Comparison of ENCODE assay signal across 8 cellular contexts in the genomic region with DNA sequence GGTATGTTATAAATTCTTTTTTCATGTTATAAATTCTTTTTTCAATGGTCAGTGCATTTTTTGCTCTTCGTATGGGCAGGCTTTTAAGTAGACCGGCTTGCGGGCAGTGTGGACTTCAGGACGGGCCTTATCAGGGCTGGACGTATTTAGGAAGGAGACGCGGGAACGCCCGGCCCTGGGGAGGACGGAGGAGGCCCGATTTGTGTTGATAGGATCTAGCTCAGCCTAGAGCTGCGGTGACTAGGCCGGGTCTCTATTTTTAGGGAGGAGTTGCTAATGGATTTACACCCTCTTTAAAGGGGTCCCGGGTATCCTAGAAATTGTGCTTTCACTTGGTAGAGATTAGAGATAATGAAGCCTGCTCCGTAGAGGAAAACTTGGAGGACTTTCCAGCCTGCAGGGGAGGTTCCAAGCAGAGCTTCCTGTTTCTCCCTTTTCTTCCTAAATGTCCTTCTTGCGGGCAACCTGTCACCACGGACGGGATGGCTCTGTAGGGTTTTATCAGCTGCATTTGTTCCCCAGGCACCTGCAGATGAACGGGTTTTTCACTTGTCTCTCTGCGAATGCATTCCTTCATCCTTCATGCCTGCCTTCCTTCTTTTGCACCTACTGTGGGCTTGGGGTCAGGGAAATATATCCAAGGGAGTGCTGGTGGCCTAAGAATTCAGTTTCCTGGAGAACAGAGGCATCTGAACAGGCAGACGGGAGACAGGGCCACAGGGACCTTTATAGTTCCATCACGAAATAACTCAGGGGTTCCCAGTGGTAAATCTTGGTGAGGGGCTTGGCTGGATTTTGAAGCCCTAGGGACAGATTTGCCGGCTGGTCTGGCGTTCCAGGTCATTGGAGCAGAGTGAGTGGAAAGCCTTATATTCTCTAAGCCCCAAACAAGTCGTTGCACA. TPM values are rescaled to one million over a fixed set of nuclear protein-coding genes. Genes with fewer than 3 reads are reported as not detected.
DNase-seq lines count a peak whose midpoint lies in the region; ATAC-seq and TF ChIP-seq lines count a peak whose summit lies in the region.

No MANE protein-coding gene starts in this region.

- H3K4me3 ChIP-seq in ascending aorta (peak overlapping the region; percentile 86 to 94), stomach (peak overlapping the region; percentile 76 to 98 (median 92))

- DNase-seq in activated CD8-positive, alpha-beta memory T cell treated with anti-CD3 and anti-CD28 coated beads, Interleukin-2, amount 10 ng/mL, durations not matched to agents 7 days and 5 days, result peak; percentile 58
- no peak for DNase-seq in activated CD8-positive, alpha-beta memory T cell treated with anti-CD3 and anti-CD28 coated beads for 24 hours
- DNase-seq in ascending aorta (ENCODE audit: low spot score in 2 of 2) (peak in 1 of 2 donors; percentile 79), iPS-NIHi7 (ENCODE audit: extremely low spot score) (peak; percentile 37), stomach (peak; percentile 44), DMS114 treated with DMSO at 0.1 percent for 48 hours (lab: John Stamatoyannopoulos, UW; ENCODE audit: unreplicated experiment) (no peak)

- TF ChIP-seq CTCF in ascending aorta (IDR thresholded peaks at IDR 0.05) (no peak), stomach (IDR thresholded peaks at IDR 0.05) (no peak)

- H3K36me3 ChIP-seq in ascending aorta, result peaks cover 0 to under 1% of the 10 kb centered on the region in 2 donors
- no peaks in the 10 kb centered on the region for H3K36me3 ChIP-seq in stomach

- H3K4me1 ChIP-seq in ascending aorta (peaks cover 0 to 24% of the 10 kb centered on the region in 2 donors), stomach (peaks cover 41 to 62% (median 57%) of the 10 kb centered on the region in 4 donors)

- CTCF ChIA-PET in activated CD8-positive, alpha-beta memory T cell treated with anti-CD3 and anti-CD28 coated beads, Interleukin-2, amount 10 ng/mL, durations not matched to agents 7 days and 5 days (lab: Charles Lee), result no interaction called here

- no peak for ATAC-seq in activated CD8-positive, alpha-beta memory T cell treated with anti-CD3 and anti-CD28 coated beads, Interleukin-2, amount 10 ng/mL, durations not matched to agents 7 days and 5 days
- ATAC-seq in HG03196 (IDR thresholded peaks at IDR 0.05; ENCODE audit: unreplicated experiment) (no peak), HG03521 (IDR thresholded peaks at IDR 0.05; ENCODE audit: unreplicated experiment) (no peak)

- H3K4me1 Mint-ChIP-seq in activated CD8-positive, alpha-beta memory T cell treated with anti-CD3 and anti-CD28 coated beads, Interleukin-2, amount 10 ng/mL, durations not matched to agents 7 days and 5 days, result peaks cover 41% of the 10 kb centered on the region

- H3K36me3 Mint-ChIP-seq in activated CD8-positive, alpha-beta memory T cell treated with anti-CD3 and anti-CD28 coated beads, Interleukin-2, amount 10 ng/mL, durations not matched to agents 7 days and 5 days, result peaks cover 28% of the 10 kb centered on the region

- H3K27ac ChIP-seq in ascending aorta, result peak overlapping the region; percentile 76 to 79
- H3K27ac ChIP-seq in stomach, result peak overlapping the region in 4 of 5 donors; percentile 80 to 90 (median 88)

- H3K27me3 Mint-ChIP-seq in activated CD8-positive, alpha-beta memory T cell treated with anti-CD3 and anti-CD28 coated beads, Interleukin-2, amount 10 ng/mL, durations not matched to agents 7 days and 5 days, result no peaks in the 10 kb centered on the region

- intact Hi-C loops in ascending aorta (cut with DNase I) (loop anchor here (1.0 to 10.0 kb wide), 6 partner anchors 15 to 1300 kb away; a partner anchor contains a TSS), stomach (cut with DNase I; ENCODE audit: low total_unique reads) (no loop called here)

- H3K4me3 Mint-ChIP-seq in activated CD8-positive, alpha-beta memory T cell treated with anti-CD3 and anti-CD28 coated beads, Interleukin-2, amount 10 ng/mL, durations not matched to agents 7 days and 5 days, result peak overlapping the region; percentile 95

- no peaks in the 10 kb centered on the region for H3K9me3 Mint-ChIP-seq in activated CD8-positive, alpha-beta memory T cell treated with anti-CD3 and anti-CD28 coated beads, Interleukin-2, amount 10 ng/mL, durations not matched to agents 7 days and 5 days (ENCODE audit: low read depth)

- TF ChIP-seq EP300 in stomach (IDR thresholded peaks at IDR 0.05), result no peak

- 11 to 19% (median 14%) methylated on average over 25 of the region's 25 CpGs for WGBS in stomach, 5 donors

- H3K27me3 ChIP-seq in ascending aorta (no peaks in the 10 kb centered on the region), stomach (no peaks in the 10 kb centered on the region)

- no peak for TF ChIP-seq POLR2A in stomach (IDR thresholded peaks at IDR 0.05)

- H3K9me3 ChIP-seq in ascending aorta (no peaks in the 10 kb centered on the region), stomach (no peaks in the 10 kb centered on the region)

- H3K27ac Mint-ChIP-seq in activated CD8-positive, alpha-beta memory T cell treated with anti-CD3 and anti-CD28 coated beads, Interleukin-2, amount 10 ng/mL, durations not matched to agents 7 days and 5 days, result peak overlapping the region; percentile 96

RNA-seq across cellular contexts. Expression of a gene that starts 1.4 kb away (rescaled TPM):
- 100 to 1,000 TPM; 259 to 286 TPM for total RNA-seq in activated CD8-positive, alpha-beta memory T cell treated with anti-CD3 and anti-CD28 coated beads, Interleukin-2, amount 10 ng/mL, durations not matched to agents 7 days and 5 days
- total RNA-seq in ascending aorta (262 TPM), stomach (100 to 1,000 TPM in 3 of 5 donors, 10 to 100 TPM in 2; 72.9 to 220 (median 153) TPM)
- polyA plus RNA-seq in stomach, result 100 to 1,000 TPM in 2 of 3 donors, 10 to 100 TPM in 1; 97.3 to 207 (median 103) TPM

RNA-seq across cellular contexts. Expression of a gene that starts 59.4 kb away (rescaled TPM):
- not detected for total RNA-seq in activated CD8-positive, alpha-beta memory T cell treated with anti-CD3 and anti-CD28 coated beads, Interleukin-2, amount 10 ng/mL, durations not matched to agents 7 days and 5 days
- total RNA-seq in ascending aorta, result 1.3 TPM
- not detected for total RNA-seq in stomach
- under 1 TPM in 1 of 3 donors, not detected in 2; 0.70 TPM for polyA plus RNA-seq in stomach

Comparison
In these comparisons a context has a peak if more than half of its experiments do, and no peak if none do; other contexts are left out.
1. DNase-seq: peak in activated CD8-positive, alpha-beta memory T cell treated with anti-CD3 and anti-CD28 coated beads, Interleukin-2, amount 10 ng/mL, durations not matched to agents 7 days and 5 days (single experiment), iPS-NIHi7 (single experiment) and stomach (single experiment); none in activated CD8-positive, alpha-beta memory T cell treated with anti-CD3 and anti-CD28 coated beads for 24 hours (single experiment) and DMS114 treated with DMSO at 0.1 percent for 48 hours (single experiment).